Comparison of ENCODE assay signal across 8 cellular contexts in genomic region chr2:60552096-60552850, GRCh38. TPM values are rescaled to one million over a fixed set of nuclear protein-coding genes. Genes with fewer than 3 reads are reported as not detected.
A peak's percentile ranks its signal among the peaks of the same experiment; 100 is the strongest.
DNase-seq lines count a peak whose midpoint lies in the region; ATAC-seq and TF ChIP-seq lines count a peak whose summit lies in the region.

No MANE protein-coding gene starts in this region.

- no peak overlapping the region for H3K9ac ChIP-seq in fibroblast of lung (ENCODE audit: insufficient read depth, low read length)
- H3K9ac ChIP-seq in rectal smooth muscle tissue (ENCODE audit: low read length): no peak overlapping the region

- no peaks in the 10 kb centered on the region for H3K79me2 ChIP-seq in fibroblast of lung (ENCODE audit: control insufficient read depth, insufficient read depth, low read length)

- H2AFZ ChIP-seq in fibroblast of lung (ENCODE audit: low read length): no peak overlapping the region

- peak; percentile 64 for DNase-seq in activated CD8-positive, alpha-beta memory T cell treated with anti-CD3 and anti-CD28 coated beads, Interleukin-2, amount 50 U/mL, for 48 hours
- DNase-seq in activated CD8-positive, alpha-beta memory T cell treated with anti-CD3 and anti-CD28 coated beads for 24 hours: no peak
- DNase-seq in SK-MEL-5 (ENCODE audit: low read depth, low spot score): peak; percentile 38
- DNase-seq in fibroblast of lung (ENCODE audit: low read depth in 2 of 2): peak in 1 of 2 donors; percentile 27
- no peak for DNase-seq in AG08395 (ENCODE audit: low spot score)
- DNase-seq in glomerular visceral epithelial cell (ENCODE audit: extremely low spot score): no peak

- peaks cover 2% of the 10 kb centered on the region for H3K4me1 ChIP-seq in fibroblast of lung (ENCODE audit: control insufficient read depth, extremely low read depth, insufficient read depth, low read length)
- H3K4me1 ChIP-seq in rectal smooth muscle tissue (ENCODE audit: control insufficient read depth, insufficient read depth, low read length): peaks cover 6% of the 10 kb centered on the region

- in situ Hi-C loops in SK-MEL-5 (cut with HindIII; ENCODE audit: low pct_unique_long_range_greater_than_20kb, low sequenced_read_pairs): no loop called here

- H3K9me3 ChIP-seq in fibroblast of lung (ENCODE audit: control insufficient read depth, insufficient read depth, low read depth, low read length): no peaks in the 10 kb centered on the region

- H3K36me3 ChIP-seq in fibroblast of lung (ENCODE audit: control insufficient read depth, insufficient read depth, low read length) (no peaks in the 10 kb centered on the region), rectal smooth muscle tissue (ENCODE audit: control insufficient read depth, insufficient read depth, low read length) (no peaks in the 10 kb centered on the region)

- ATAC-seq in HG02588 (IDR thresholded peaks at IDR 0.05; ENCODE audit: unreplicated experiment): no peak

- H3K27ac ChIP-seq in fibroblast of lung (ENCODE audit: insufficient read depth, low read length) (no peak overlapping the region), rectal smooth muscle tissue (ENCODE audit: low read depth, low read length) (peak overlapping the region; percentile 85)

- peaks cover 21% of the 10 kb centered on the region for H3K27me3 ChIP-seq in fibroblast of lung (ENCODE audit: control insufficient read depth, insufficient read depth, low read length)
- no peaks in the 10 kb centered on the region for H3K27me3 ChIP-seq in rectal smooth muscle tissue (ENCODE audit: control insufficient read depth, insufficient read depth, low read length)

- H3K4me3 ChIP-seq in fibroblast of lung (replicated peaks in 1 of 4; ENCODE audit: control extremely low read depth in 1 of 4, insufficient read depth in 1 of 4, low read depth in 3 of 4, low read length in 4 of 4) (peak overlapping the region; percentile 7 to 75 (median 22)), rectal smooth muscle tissue (ENCODE audit: low read length) (peak overlapping the region; percentile 87)

- H4K20me1 ChIP-seq in fibroblast of lung (ENCODE audit: control insufficient read depth, extremely low read depth, insufficient read depth, low read length): no peaks in the 10 kb centered on the region

- TF ChIP-seq CTCF in fibroblast of lung (conservative IDR thresholded peaks at IDR 0.05 in 1 of 2, IDR thresholded peaks at IDR 0.05 in 1 of 2; ENCODE audit: low read depth in 1 of 2, low read length in 2 of 2): no peak

- peak overlapping the region; percentile 54 for H3K4me2 ChIP-seq in fibroblast of lung (ENCODE audit: extremely low read depth, insufficient read depth, low read length)

RNA-seq across cellular contexts. Expression of gene BCL11A, which starts 1.2 kb away (rescaled TPM):
- 3.1 and 4.7 TPM in 2 replicates for total RNA-seq in SK-MEL-5 (2014; rRNA removed; shearing (Covaris generic))
- polyA plus RNA-seq in SK-MEL-5 (2015; cell fraction: cytosol; rRNA removed): 4.3 and 5.0 TPM in 2 replicates
- polyA plus RNA-seq in SK-MEL-5 (2015; cell fraction: nucleus; rRNA removed): 6.9 and 8.2 TPM in 2 replicates
- total RNA-seq in fibroblast of lung: under 0.01 and 0.17 TPM in 2 replicates
- polyA plus RNA-seq in fibroblast of lung: 0.09 TPM in 1 of 2 replicates, not detected in the other
- 0.16 TPM in 1 of 2 replicates, not detected in the other for polyA plus RNA-seq in fibroblast of lung (2012)
- polyA minus RNA-seq in fibroblast of lung (ENCODE audit: low replicate concordance): 0.31 TPM in 1 of 2 replicates, not detected in the other

Comparison
In these comparisons a context has a peak if more than half of its experiments do, and no peak if none do; other contexts are left out.
1. DNase-seq: peak in activated CD8-positive, alpha-beta memory T cell treated with anti-CD3 and anti-CD28 coated beads, Interleukin-2, amount 50 U/mL, for 48 hours (single experiment) and SK-MEL-5 (single experiment); none in activated CD8-positive, alpha-beta memory T cell treated with anti-CD3 and anti-CD28 coated beads for 24 hours (single experiment), AG08395 (single experiment) and glomerular visceral epithelial cell (single experiment).